2 cellular contexts compared by ENCODE assay signal in genomic region chr4:8277356-8278008, GRCh38.
TF ChIP-seq lines count a peak whose summit lies in the region.

No MANE protein-coding gene starts in this region.

TF ChIP-seq in K562, 482 proteins besides CTCF, POLR2A, EP300 and RAD21:
- TF ChIP-seq ZFP36 (IDR thresholded peaks at IDR 0.05; ENCODE audit: low read depth, low read length, partially characterized antibody) = peak; percentile 50
- no peak for TF ChIP-seq FOXP4 (CRISPR knock-in tag; IDR thresholded peaks at IDR 0.05; ENCODE audit: borderline replicate concordance)
- TF ChIP-seq BHLHE40 (IDR thresholded peaks at IDR 0.05; ENCODE audit: low read length) = 0 out of 2 replicates have a peak, but pooled peaks have one; percentile 12
TF ChIP-seq in K562: peak in this region for 2.

TF ChIP-seq in HepG2, 621 proteins besides CTCF, POLR2A, EP300 and RAD21:
- peak; percentile 22; the same call in 1 of the 2 replicates for TF ChIP-seq STAG1 (CRISPR knock-in tag; IDR thresholded peaks at IDR 0.05)
- no peak for TF ChIP-seq PAX8 (CRISPR knock-in tag; IDR thresholded peaks at IDR 0.05; ENCODE audit: borderline replicate concordance)
- TF ChIP-seq SAFB2 (CRISPR knock-in tag; IDR thresholded peaks at IDR 0.05; ENCODE audit: borderline replicate concordance, low read depth) = no peak
